Comparison of ENCODE assay signal across 25 cellular contexts in the genomic region with DNA sequence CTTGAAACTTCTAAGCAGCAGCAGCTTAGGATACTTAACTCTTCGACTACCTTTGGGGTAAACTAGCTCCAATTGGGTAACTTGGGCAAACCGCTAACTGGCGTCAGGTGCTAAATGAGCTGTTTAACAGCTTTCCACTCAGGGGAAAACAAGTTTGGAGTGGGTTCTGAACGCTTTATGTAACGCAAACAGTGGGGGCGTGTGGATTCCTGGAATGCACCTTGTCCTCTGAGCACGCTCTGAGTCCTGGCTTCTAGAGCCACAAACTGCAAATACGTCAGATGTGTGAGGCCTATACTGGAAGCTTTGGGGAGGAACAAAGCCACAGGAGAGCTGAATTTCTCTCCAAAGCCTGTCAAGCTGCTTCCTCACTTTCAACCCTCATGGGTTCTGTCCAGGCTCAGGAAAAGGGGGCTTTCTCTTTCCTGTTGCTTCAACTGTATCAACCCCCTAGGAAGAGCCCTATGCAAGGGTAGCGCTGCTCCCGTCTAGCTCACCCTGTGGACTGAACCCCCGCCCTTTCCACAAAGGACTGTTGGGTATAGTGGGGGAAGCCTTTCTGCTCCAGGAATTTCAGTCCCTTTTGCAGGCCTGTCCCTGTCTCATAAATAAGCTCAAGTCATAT. TPM values are rescaled to one million over a fixed set of nuclear protein-coding genes. Genes with fewer than 3 reads are reported as not detected.
DNase-seq lines count a peak whose midpoint lies in the region; ATAC-seq lines count a peak whose summit lies in the region.
"Had no signal": no experiment of that assay in that cellular context is flagged by ENCODE, and none has a peak within 500 bp of the region (broad histone marks: within the 10 kb centered on the region; RNA-seq: fewer than 3 reads in every experiment).

No MANE protein-coding gene starts in this region.

- no peak for DNase-seq in activated naive CD4-positive, alpha-beta T cell treated with anti-CD3 and anti-CD28 coated beads, Interleukin-2, amount 50 U/mL, for 72 hours (ENCODE audit: low spot score in 2 of 2)
- DNase-seq in activated naive CD4-positive, alpha-beta T cell (lab: John Stamatoyannopoulos, UW): no peak
- DNase-seq in naive thymus-derived CD8-positive, alpha-beta T cell: no peak
- DNase-seq in stimulated activated naive CD4-positive, alpha-beta T cell treated with Interleukin-2 at 50 U/mL for 16 hours (lab: John Stamatoyannopoulos, UW): no peak
- no peak for DNase-seq in NCI-H510A (lab: John Stamatoyannopoulos, UW)
- DNase-seq in NCI-H524 treated with DMSO at 0.1 percent for 48 hours (lab: John Stamatoyannopoulos, UW): no peak
- DNase-seq: activated CD4-positive, alpha-beta T cell treated with anti-CD3 and anti-CD28 coated beads, Interleukin-2, amount 50 U/mL, for 4 hours; activated CD8-positive, alpha-beta memory T cell treated with anti-CD3 and anti-CD28 coated beads, Interleukin-2, amount 50 U/mL, for 48 hours; BE2C; endodermal cell; midbrain; NCI-H1105 treated with DMSO at 0.1 percent for 48 hours; NCI-H524; nephron progenitor cell; stimulated activated CD4-positive, alpha-beta T cell treated with anti-CD3 and anti-CD28 coated beads, Interleukin-2, amount 100 ng/mL, for 24 hours; testis; WERI-Rb-1 had no signal

- no peak for ATAC-seq in activated naive CD4-positive, alpha-beta T cell treated with anti-CD3 and anti-CD28 coated beads, Interleukin-2, amount 50 U/mL, for 72 hours
- ATAC-seq in naive thymus-derived CD8-positive, alpha-beta T cell: no peak
- no peak for ATAC-seq in GM18861 (IDR thresholded peaks at IDR 0.05; ENCODE audit: unreplicated experiment)
- ATAC-seq: A549; stimulated activated effector memory CD8-positive, alpha-beta T cell treated with anti-CD3 and anti-CD28 coated beads, Interleukin-12 subunit alpha, Interleukin-12 subunit beta, amount 100 ng/mL, for 72 hours had no signal

- H3K27ac Mint-ChIP-seq in activated naive CD4-positive, alpha-beta T cell treated with anti-CD3 and anti-CD28 coated beads, Interleukin-2, amount 50 U/mL, for 72 hours: peak overlapping the region; percentile 29 to 33
- H3K27ac Mint-ChIP-seq in naive thymus-derived CD8-positive, alpha-beta T cell: peak overlapping the region in 8 of 10 donors; percentile 8 to 86 (median 52)
- H3K27ac Mint-ChIP-seq: stimulated activated effector memory CD8-positive, alpha-beta T cell treated with anti-CD3 and anti-CD28 coated beads, Interleukin-12 subunit alpha, Interleukin-12 subunit beta, amount 100 ng/mL, for 72 hours; T-helper 2 cell treated with Interferon-gamma antibody and Interleukin-4, amounts not matched to agents 5 μg/mL and 100 μg/mL, for 36 hours had no signal

- H3K4me3 ChIP-seq in duodenal mucosa (ENCODE audit: low read depth in 1 of 2, low read length in 2 of 2): no peak overlapping the region
- H3K4me3 ChIP-seq: A549, breast epithelium, prostate gland, SK-N-MC, testis had no signal

- H3K36me3 Mint-ChIP-seq in activated naive CD4-positive, alpha-beta T cell treated with anti-CD3 and anti-CD28 coated beads, Interleukin-2, amount 50 U/mL, for 72 hours: peaks cover 8 to 9% of the 10 kb centered on the region in 2 donors
- H3K36me3 Mint-ChIP-seq in naive thymus-derived CD8-positive, alpha-beta T cell: no peaks in the 10 kb centered on the region

- H3K4me3 Mint-ChIP-seq in naive thymus-derived CD8-positive, alpha-beta T cell: peak overlapping the region in 2 of 10 donors; percentile 18 to 41
- H3K4me3 Mint-ChIP-seq: endodermal cell; nephron progenitor cell; stimulated activated effector memory CD8-positive, alpha-beta T cell treated with anti-CD3 and anti-CD28 coated beads, Interleukin-12 subunit alpha, Interleukin-12 subunit beta, amount 100 ng/mL, for 72 hours; T-helper 2 cell treated with Interferon-gamma antibody and Interleukin-4, amounts not matched to agents 5 μg/mL and 100 μg/mL, for 36 hours had no signal

- no peaks in the 10 kb centered on the region for H3K9me3 Mint-ChIP-seq in activated naive CD4-positive, alpha-beta T cell treated with anti-CD3 and anti-CD28 coated beads, Interleukin-2, amount 50 U/mL, for 72 hours
- no peaks in the 10 kb centered on the region for H3K9me3 Mint-ChIP-seq in naive thymus-derived CD8-positive, alpha-beta T cell
- H3K9me3 Mint-ChIP-seq: endodermal cell; nephron progenitor cell; stimulated activated effector memory CD8-positive, alpha-beta T cell treated with anti-CD3 and anti-CD28 coated beads, Interleukin-12 subunit alpha, Interleukin-12 subunit beta, amount 100 ng/mL, for 72 hours; T-helper 2 cell treated with Interferon-gamma antibody and Interleukin-4, amounts not matched to agents 5 μg/mL and 100 μg/mL, for 36 hours had no signal

- no peaks in the 10 kb centered on the region for H3K27me3 Mint-ChIP-seq in naive thymus-derived CD8-positive, alpha-beta T cell

- H3K27ac ChIP-seq in duodenal mucosa (ENCODE audit: low read depth, low read length): peak overlapping the region; percentile 24
- H3K27ac ChIP-seq: A549, breast epithelium, prostate gland, SK-N-MC, testis, WERI-Rb-1 had no signal

- H3K4me1 ChIP-seq in duodenal mucosa (ENCODE audit: control insufficient read depth in 1 of 2, insufficient read depth in 2 of 2, low read length in 2 of 2): peaks cover 57 to 68% of the 10 kb centered on the region in 2 donors
- H3K4me1 ChIP-seq: BE2C, breast epithelium, prostate gland had no signal

- no peaks in the 10 kb centered on the region for H3K36me3 ChIP-seq in duodenal mucosa (ENCODE audit: control insufficient read depth in 1 of 2, insufficient read depth in 2 of 2, low read length in 2 of 2)
- H3K36me3 ChIP-seq: BE2C, breast epithelium, prostate gland, WERI-Rb-1 had no signal

- POLR2A ChIA-PET in naive thymus-derived CD8-positive, alpha-beta T cell (lab: Charles Lee): interaction anchor here (1.4 to 20.5 kb wide), 2 partner anchors 25 to 335 kb away, joined by 3 to 349 read pairs; no protein-coding TSS in a partner anchor

- peaks cover 53 to 85% (median 63%) of the 10 kb centered on the region in 4 donors for H3K4me1 Mint-ChIP-seq in naive thymus-derived CD8-positive, alpha-beta T cell

- H3K9ac ChIP-seq in duodenal mucosa (ENCODE audit: low read depth in 1 of 2, low read length in 2 of 2): peak overlapping the region; percentile 31 to 38

- no peaks in the 10 kb centered on the region for H3K27me3 ChIP-seq in duodenal mucosa (ENCODE audit: control insufficient read depth in 1 of 2, insufficient read depth in 2 of 2, low read length in 2 of 2)
- H3K27me3 ChIP-seq: BE2C, breast epithelium, testis had no signal

- no peaks in the 10 kb centered on the region for H3K9me3 ChIP-seq in duodenal mucosa (ENCODE audit: control insufficient read depth in 1 of 2, low read length in 2 of 2)
- H3K9me3 ChIP-seq: A549, BE2C, breast epithelium, prostate gland, testis had no signal

RNA-seq across cellular contexts. Expression of gene WDR1, which starts 4.5 kb away (rescaled TPM):
- total RNA-seq in activated naive CD4-positive, alpha-beta T cell treated with anti-CD3 and anti-CD28 coated beads, Interleukin-2, amount 50 U/mL, for 72 hours: 100 to 1,000 TPM; 382 to 520 TPM
- 100 to 1,000 TPM; 295 to 300 TPM for total RNA-seq in naive thymus-derived CD8-positive, alpha-beta T cell
- polyA plus RNA-seq in naive thymus-derived CD8-positive, alpha-beta T cell: 100 to 1,000 TPM; 304 to 378 (median 322) TPM
